ENCODE assay signal across 16 cellular contexts in genomic region chr9:104367507-104367906, GRCh38.
A peak's percentile ranks its signal among the peaks of the same experiment; 100 is the strongest.
DNase-seq lines count a peak whose midpoint lies in the region; ATAC-seq, FAIRE-seq and TF ChIP-seq lines count a peak whose summit lies in the region.
"Had no signal": no experiment of that assay in that cellular context is flagged by ENCODE, and none has a peak within 500 bp of the region (broad histone marks: within the 10 kb centered on the region; RNA-seq: fewer than 3 reads in every experiment).

No MANE protein-coding gene starts in this region.

- no peak for TF ChIP-seq POLR2A in suprapubic skin (IDR thresholded peaks at IDR 0.05)

- H3K27me3 ChIP-seq in RWPE2 (ENCODE audit: insufficient read depth, poor library complexity, severe bottlenecking) (no peaks in the 10 kb centered on the region), bronchial epithelial cell (ENCODE audit: control insufficient read depth, insufficient read depth, low read length) (no peaks in the 10 kb centered on the region), suprapubic skin (no peaks in the 10 kb centered on the region)
- H3K27me3 ChIP-seq: BLaER1 had no signal

- no peak overlapping the region for H3K27ac ChIP-seq in RWPE2 (ENCODE audit: poor library complexity, severe bottlenecking)
- no peak overlapping the region for H3K27ac ChIP-seq in suprapubic skin
- H3K27ac ChIP-seq: 22Rv1, BLaER1 had no signal

- TF ChIP-seq CTCF in RWPE2 (IDR thresholded peaks at IDR 0.05; ENCODE audit: poor library complexity, severe bottlenecking) (no peak), bronchial epithelial cell (IDR thresholded peaks at IDR 0.05; ENCODE audit: insufficient read depth, low read length, severe bottlenecking) (no peak), suprapubic skin (IDR thresholded peaks at IDR 0.05) (no peak)

- H3K9me3 ChIP-seq in RWPE2 (ENCODE audit: severe bottlenecking): no peaks in the 10 kb centered on the region
- H3K9me3 ChIP-seq in suprapubic skin: no peaks in the 10 kb centered on the region

- ATAC-seq in RWPE2 (ENCODE audit: low read depth) (0 out of 3 replicates have a peak, but pooled peaks have one; percentile 40), HG02973 (IDR thresholded peaks at IDR 0.05; ENCODE audit: unreplicated experiment) (no peak), sciatic nerve (no peak)
- ATAC-seq: GM12878, HCT116 had no signal

- H3K36me3 ChIP-seq in RWPE2 (ENCODE audit: low read depth): no peaks in the 10 kb centered on the region
- H3K36me3 ChIP-seq in bronchial epithelial cell (ENCODE audit: control insufficient read depth, insufficient read depth, low read length): no peaks in the 10 kb centered on the region
- no peaks in the 10 kb centered on the region for H3K36me3 ChIP-seq in suprapubic skin
- H3K36me3 ChIP-seq: BLaER1 had no signal

- H3K4me3 ChIP-seq in RWPE2 (ENCODE audit: severe bottlenecking): no peak overlapping the region
- H3K4me3 ChIP-seq in bronchial epithelial cell (ENCODE audit: low read depth, low read length): no peak overlapping the region
- no peak overlapping the region for H3K4me3 ChIP-seq in suprapubic skin
- H3K4me3 ChIP-seq: BLaER1, GM12878 had no signal

- peak; percentile 27 for DNase-seq in DMS153 (lab: John Stamatoyannopoulos, UW)
- DNase-seq in DMS153 treated with DMSO at 0.1 percent for 48 hours (lab: John Stamatoyannopoulos, UW; ENCODE audit: unreplicated experiment): no peak
- no peak for DNase-seq in RWPE2 (ENCODE audit: low spot score)
- peak; percentile 32 for DNase-seq in bronchial epithelial cell (ENCODE audit: low read depth)
- no peak for DNase-seq in suprapubic skin (ENCODE audit: low spot score in 2 of 2)
- DNase-seq in sciatic nerve (ENCODE audit: low spot score): no peak
- DNase-seq: AML-193, DMS79, IMR-90 had no signal

- H3K4me1 ChIP-seq in RWPE2 (ENCODE audit: insufficient read depth, poor library complexity, severe bottlenecking) (no peaks in the 10 kb centered on the region), suprapubic skin (no peaks in the 10 kb centered on the region)
- H3K4me1 ChIP-seq: BLaER1 had no signal

- TF ChIP-seq EP300 in suprapubic skin (IDR thresholded peaks at IDR 0.05): no peak

- intact Hi-C loops in sciatic nerve (cut with DNase I): no loop called here

- FAIRE-seq in bronchial epithelial cell (lab: Jason Lieb, UNC): no peak
- FAIRE-seq: GM12878, GM18507, H54 had no signal

Comparison
In these comparisons a context has a peak if more than half of its experiments do, and no peak if none do; other contexts are left out.
1. DNase-seq: peak in DMS153 (single experiment) and bronchial epithelial cell (single experiment); none in DMS153 treated with DMSO at 0.1 percent for 48 hours (single experiment), RWPE2 (single experiment), suprapubic skin (0 of 2) and sciatic nerve (single experiment).